Comparison of ENCODE assay signal across 1 cellular context in genomic region chr11:113875414-113876073, GRCh38.
TF ChIP-seq lines count a peak whose summit lies in the region.

Gene USP28 (minus strand): TSS chr11:113875572. CDS start chr11:113875501, 71 bp downstream.

TF ChIP-seq in GM12878, 131 proteins besides CTCF, POLR2A, EP300 and RAD21 (continued from another document and continues in another):
- TF ChIP-seq REST (IDR thresholded peaks at IDR 0.05; ENCODE audit: low read depth, low read length) (no peak; the same call in 1 of the 2 replicates), ETV6 (conservative IDR thresholded peaks at IDR 0.05 in 1 of 2, IDR thresholded peaks at IDR 0.05 in 1 of 2; ENCODE audit: borderline replicate concordance in 1 of 2, low read depth in 1 of 2) (no peak), ZBED1 (IDR thresholded peaks at IDR 0.05; ENCODE audit: borderline replicate concordance) (no peak), HCFC1 (IDR thresholded peaks at IDR 0.05; ENCODE audit: low read length) (0 out of 2 replicates have a peak, but pooled peaks have one; percentile 16), ATF7 (IDR thresholded peaks at IDR 0.05; ENCODE audit: low read depth) (no peak), STAT1 (conservative IDR thresholded peaks at IDR 0.05) (no peak), IKZF1 (conservative IDR thresholded peaks at IDR 0.05) (peak; percentile 76), ELK1 (IDR thresholded peaks at IDR 0.05; ENCODE audit: low read depth, low read length) (no peak), NFYA (IDR thresholded peaks at IDR 0.05; ENCODE audit: borderline replicate concordance, low read depth, low read length) (no peak), MTA3 (IDR thresholded peaks at IDR 0.05; ENCODE audit: borderline replicate concordance, low read length) (no peak), HDGF (IDR thresholded peaks at IDR 0.05) (no peak), HDAC2 (IDR thresholded peaks at IDR 0.05) (no peak), SMAD5 (IDR thresholded peaks at IDR 0.05; ENCODE audit: low read depth) (peak; percentile 78; the same call in 1 of the 2 replicates), ZSCAN29 (IDR thresholded peaks at IDR 0.05) (no peak), ASH2L (IDR thresholded peaks at IDR 0.05; ENCODE audit: borderline replicate concordance, low read depth) (no peak), SRF (IDR thresholded peaks at IDR 0.05; ENCODE audit: low read depth in 2 of 2, low read length in 2 of 2) (no peak), RCOR1 (conservative IDR thresholded peaks at IDR 0.05; ENCODE audit: low read depth, low read length) (no peak), CREM (IDR thresholded peaks at IDR 0.05; ENCODE audit: low read depth) (no peak; the same call in 1 of the 2 replicates), NFIC (IDR thresholded peaks at IDR 0.05; ENCODE audit: low read depth, low read length) (no peak), WRNIP1 (IDR thresholded peaks at IDR 0.05; ENCODE audit: borderline replicate concordance, low read depth, low read length) (no peak), SMAD1 (IDR thresholded peaks at IDR 0.05; ENCODE audit: low read depth, partially characterized antibody) (peak; percentile 56), BCLAF1 (IDR thresholded peaks at IDR 0.05) (0 out of 2 replicates have a peak, but pooled peaks have one; percentile 45), SREBF1 (IDR thresholded peaks at IDR 0.05; ENCODE audit: low read length) (no peak), CHD1 (IDR thresholded peaks at IDR 0.05; ENCODE audit: low read depth, low read length) (no peak), CHD4 (IDR thresholded peaks at IDR 0.05) (no peak), EGR1 (IDR thresholded peaks at IDR 0.05; ENCODE audit: borderline replicate concordance in 1 of 2, low read depth in 2 of 2, low read length in 2 of 2) (peak; percentile 85), ZNF207 (IDR thresholded peaks at IDR 0.05; ENCODE audit: borderline replicate concordance) (0 out of 2 replicates have a peak, but pooled peaks have one; percentile 27), ZNF622 (IDR thresholded peaks at IDR 0.05) (no peak), KAT2A (conservative IDR thresholded peaks at IDR 0.05; ENCODE audit: control insufficient read depth, low read depth, low read length) (no peak), FOS (IDR thresholded peaks at IDR 0.05; ENCODE audit: borderline replicate concordance, extremely low read depth, insufficient read length) (no peak), SUPT20H (IDR thresholded peaks at IDR 0.05; ENCODE audit: borderline replicate concordance, control insufficient read depth, low read depth, low read length) (no peak)
- TF ChIP-seq, protein P1, sequence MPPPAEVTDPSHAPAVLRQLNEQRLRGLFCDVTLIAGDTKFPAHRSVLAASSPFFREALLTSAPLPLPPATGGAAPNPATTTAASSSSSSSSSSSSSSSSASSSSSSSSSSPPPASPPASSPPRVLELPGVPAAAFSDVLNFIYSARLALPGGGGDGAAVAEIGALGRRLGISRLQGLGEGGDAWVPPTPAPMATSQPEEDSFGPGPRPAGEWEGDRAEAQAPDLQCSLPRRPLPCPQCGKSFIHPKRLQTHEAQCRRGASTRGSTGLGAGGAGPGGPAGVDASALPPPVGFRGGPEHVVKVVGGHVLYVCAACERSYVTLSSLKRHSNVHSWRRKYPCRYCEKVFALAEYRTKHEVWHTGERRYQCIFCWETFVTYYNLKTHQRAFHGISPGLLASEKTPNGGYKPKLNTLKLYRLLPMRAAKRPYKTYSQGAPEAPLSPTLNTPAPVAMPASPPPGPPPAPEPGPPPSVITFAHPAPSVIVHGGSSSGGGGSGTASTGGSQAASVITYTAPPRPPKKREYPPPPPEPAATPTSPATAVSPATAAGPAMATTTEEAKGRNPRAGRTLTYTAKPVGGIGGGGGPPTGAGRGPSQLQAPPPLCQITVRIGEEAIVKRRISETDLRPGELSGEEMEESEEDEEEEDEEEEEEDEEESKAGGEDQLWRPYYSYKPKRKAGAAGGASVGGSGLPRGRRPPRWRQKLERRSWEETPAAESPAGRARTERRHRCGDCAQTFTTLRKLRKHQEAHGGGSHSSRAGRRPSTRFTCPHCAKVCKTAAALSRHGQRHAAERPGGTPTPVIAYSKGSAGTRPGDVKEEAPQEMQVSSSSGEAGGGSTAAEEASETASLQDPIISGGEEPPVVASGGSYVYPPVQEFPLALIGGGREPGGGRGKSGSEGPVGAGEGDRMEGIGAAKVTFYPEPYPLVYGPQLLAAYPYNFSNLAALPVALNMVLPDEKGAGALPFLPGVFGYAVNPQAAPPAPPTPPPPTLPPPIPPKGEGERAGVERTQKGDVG (CRISPR knock-in tag; IDR thresholded peaks at IDR 0.05), result peak; percentile 86
- TF ChIP-seq, protein P2, sequence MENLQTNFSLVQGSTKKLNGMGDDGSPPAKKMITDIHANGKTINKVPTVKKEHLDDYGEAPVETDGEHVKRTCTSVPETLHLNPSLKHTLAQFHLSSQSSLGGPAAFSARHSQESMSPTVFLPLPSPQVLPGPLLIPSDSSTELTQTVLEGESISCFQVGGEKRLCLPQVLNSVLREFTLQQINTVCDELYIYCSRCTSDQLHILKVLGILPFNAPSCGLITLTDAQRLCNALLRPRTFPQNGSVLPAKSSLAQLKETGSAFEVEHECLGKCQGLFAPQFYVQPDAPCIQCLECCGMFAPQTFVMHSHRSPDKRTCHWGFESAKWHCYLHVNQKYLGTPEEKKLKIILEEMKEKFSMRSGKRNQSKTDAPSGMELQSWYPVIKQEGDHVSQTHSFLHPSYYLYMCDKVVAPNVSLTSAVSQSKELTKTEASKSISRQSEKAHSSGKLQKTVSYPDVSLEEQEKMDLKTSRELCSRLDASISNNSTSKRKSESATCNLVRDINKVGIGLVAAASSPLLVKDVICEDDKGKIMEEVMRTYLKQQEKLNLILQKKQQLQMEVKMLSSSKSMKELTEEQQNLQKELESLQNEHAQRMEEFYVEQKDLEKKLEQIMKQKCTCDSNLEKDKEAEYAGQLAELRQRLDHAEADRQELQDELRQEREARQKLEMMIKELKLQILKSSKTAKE (IDR thresholded peaks at IDR 0.05; ENCODE audit: low read depth, poor library complexity, severe bottlenecking), result no peak
- TF ChIP-seq, protein P3, sequence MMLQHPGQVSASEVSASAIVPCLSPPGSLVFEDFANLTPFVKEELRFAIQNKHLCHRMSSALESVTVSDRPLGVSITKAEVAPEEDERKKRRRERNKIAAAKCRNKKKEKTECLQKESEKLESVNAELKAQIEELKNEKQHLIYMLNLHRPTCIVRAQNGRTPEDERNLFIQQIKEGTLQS (IDR thresholded peaks at IDR 0.05; ENCODE audit: borderline replicate concordance, extremely low read depth, low read depth, low read length), result peak; percentile 55; the same call in 1 of the 2 replicates
- TF ChIP-seq, protein P4, sequence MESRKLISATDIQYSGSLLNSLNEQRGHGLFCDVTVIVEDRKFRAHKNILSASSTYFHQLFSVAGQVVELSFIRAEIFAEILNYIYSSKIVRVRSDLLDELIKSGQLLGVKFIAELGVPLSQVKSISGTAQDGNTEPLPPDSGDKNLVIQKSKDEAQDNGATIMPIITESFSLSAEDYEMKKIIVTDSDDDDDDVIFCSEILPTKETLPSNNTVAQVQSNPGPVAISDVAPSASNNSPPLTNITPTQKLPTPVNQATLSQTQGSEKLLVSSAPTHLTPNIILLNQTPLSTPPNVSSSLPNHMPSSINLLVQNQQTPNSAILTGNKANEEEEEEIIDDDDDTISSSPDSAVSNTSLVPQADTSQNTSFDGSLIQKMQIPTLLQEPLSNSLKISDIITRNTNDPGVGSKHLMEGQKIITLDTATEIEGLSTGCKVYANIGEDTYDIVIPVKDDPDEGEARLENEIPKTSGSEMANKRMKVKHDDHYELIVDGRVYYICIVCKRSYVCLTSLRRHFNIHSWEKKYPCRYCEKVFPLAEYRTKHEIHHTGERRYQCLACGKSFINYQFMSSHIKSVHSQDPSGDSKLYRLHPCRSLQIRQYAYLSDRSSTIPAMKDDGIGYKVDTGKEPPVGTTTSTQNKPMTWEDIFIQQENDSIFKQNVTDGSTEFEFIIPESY (IDR thresholded peaks at IDR 0.05), result no peak
- TF ChIP-seq, protein P5, sequence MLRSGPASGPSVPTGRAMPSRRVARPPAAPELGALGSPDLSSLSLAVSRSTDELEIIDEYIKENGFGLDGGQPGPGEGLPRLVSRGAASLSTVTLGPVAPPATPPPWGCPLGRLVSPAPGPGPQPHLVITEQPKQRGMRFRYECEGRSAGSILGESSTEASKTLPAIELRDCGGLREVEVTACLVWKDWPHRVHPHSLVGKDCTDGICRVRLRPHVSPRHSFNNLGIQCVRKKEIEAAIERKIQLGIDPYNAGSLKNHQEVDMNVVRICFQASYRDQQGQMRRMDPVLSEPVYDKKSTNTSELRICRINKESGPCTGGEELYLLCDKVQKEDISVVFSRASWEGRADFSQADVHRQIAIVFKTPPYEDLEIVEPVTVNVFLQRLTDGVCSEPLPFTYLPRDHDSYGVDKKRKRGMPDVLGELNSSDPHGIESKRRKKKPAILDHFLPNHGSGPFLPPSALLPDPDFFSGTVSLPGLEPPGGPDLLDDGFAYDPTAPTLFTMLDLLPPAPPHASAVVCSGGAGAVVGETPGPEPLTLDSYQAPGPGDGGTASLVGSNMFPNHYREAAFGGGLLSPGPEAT (IDR thresholded peaks at IDR 0.05; ENCODE audit: low read depth), result peak; percentile 73
- TF ChIP-seq, protein P6, sequence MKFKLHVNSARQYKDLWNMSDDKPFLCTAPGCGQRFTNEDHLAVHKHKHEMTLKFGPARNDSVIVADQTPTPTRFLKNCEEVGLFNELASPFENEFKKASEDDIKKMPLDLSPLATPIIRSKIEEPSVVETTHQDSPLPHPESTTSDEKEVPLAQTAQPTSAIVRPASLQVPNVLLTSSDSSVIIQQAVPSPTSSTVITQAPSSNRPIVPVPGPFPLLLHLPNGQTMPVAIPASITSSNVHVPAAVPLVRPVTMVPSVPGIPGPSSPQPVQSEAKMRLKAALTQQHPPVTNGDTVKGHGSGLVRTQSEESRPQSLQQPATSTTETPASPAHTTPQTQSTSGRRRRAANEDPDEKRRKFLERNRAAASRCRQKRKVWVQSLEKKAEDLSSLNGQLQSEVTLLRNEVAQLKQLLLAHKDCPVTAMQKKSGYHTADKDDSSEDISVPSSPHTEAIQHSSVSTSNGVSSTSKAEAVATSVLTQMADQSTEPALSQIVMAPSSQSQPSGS (IDR thresholded peaks at IDR 0.05; ENCODE audit: low read length), result no peak
- TF ChIP-seq, protein P7, sequence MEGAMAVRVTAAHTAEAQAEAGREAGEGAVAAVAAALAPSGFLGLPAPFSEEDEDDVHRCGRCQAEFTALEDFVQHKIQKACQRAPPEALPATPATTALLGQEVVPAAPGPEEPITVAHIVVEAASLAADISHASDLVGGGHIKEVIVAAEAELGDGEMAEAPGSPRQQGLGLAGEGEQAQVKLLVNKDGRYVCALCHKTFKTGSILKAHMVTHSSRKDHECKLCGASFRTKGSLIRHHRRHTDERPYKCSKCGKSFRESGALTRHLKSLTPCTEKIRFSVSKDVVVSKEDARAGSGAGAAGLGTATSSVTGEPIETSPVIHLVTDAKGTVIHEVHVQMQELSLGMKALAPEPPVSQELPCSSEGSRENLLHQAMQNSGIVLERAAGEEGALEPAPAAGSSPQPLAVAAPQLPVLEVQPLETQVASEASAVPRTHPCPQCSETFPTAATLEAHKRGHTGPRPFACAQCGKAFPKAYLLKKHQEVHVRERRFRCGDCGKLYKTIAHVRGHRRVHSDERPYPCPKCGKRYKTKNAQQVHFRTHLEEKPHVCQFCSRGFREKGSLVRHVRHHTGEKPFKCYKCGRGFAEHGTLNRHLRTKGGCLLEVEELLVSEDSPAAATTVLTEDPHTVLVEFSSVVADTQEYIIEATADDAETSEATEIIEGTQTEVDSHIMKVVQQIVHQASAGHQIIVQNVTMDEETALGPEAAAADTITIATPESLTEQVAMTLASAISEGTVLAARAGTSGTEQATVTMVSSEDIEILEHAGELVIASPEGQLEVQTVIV (IDR thresholded peaks at IDR 0.05; ENCODE audit: borderline replicate concordance, partially characterized antibody), result no peak
